Comparison of ENCODE assay signal across 33 cellular contexts in the genomic region with DNA sequence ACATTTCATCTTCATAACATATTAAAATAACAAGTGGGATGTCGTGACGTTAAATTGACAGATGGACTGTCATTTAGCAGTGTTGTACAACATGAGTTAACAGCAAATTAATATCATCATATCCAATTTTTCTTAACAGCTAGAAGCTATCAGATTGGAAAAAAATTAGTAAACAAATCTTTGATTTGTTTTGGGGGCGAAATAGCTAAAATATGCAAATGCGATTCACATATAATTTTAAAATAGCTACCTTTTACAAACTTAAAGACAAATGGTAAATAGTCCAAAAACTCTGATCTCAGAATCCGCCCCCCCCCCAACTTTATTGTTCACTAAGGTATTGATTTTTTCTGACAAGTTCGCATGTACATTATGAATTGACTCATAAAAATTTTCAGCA.
"Had no signal": no experiment of that assay in that cellular context is flagged by ENCODE, and none has a peak within 500 bp of the region (broad histone marks: within the 10 kb centered on the region; RNA-seq: fewer than 3 reads in every experiment).

No MANE protein-coding gene starts in this region.

- DNase-seq: Kasumi-1, MG63, MM.1S, MV-4-11, NCI-H1048, NCI-H1092, NCI-H1092 treated with DMSO at 0.1 percent for 48 hours, NCI-H1105, NCI-H1105 treated with DMSO at 0.1 percent for 48 hours, NCI-H1417 treated with DMSO at 0.1 percent for 48 hours, NCI-H1436, NCI-H1436 treated with DMSO at 0.1 percent for 48 hours, NCI-H146, NCI-H1694, NCI-H1694 treated with DMSO at 0.1 percent for 48 hours, NCI-H187, NCI-H187 treated with DMSO at 0.1 percent for 48 hours, NCI-H1930, NCI-H2029, NCI-H2029 treated with DMSO at 0.1 percent for 48 hours, NCI-H2081, NCI-H2081 treated with DMSO at 0.1 percent for 48 hours, NCI-H2107, NCI-H2171, NCI-H2171 treated with DMSO at 0.1 percent for 48 hours, NCI-H2227 treated with DMSO at 0.1 percent for 48 hours, NCI-H226, NCI-H345, NCI-H446, NCI-H446 treated with DMSO at 0.1 percent for 48 hours, NCI-H510A, NCI-H510A treated with DMSO at 0.1 percent for 48 hours, NCI-H524 had no signal
